ENCODE assay signal across 1 cellular context in genomic region chr3:161914703-161915102, GRCh38.
TF ChIP-seq lines count a peak whose summit lies in the region.

No MANE protein-coding gene starts in this region.

TF ChIP-seq in HepG2, 621 proteins besides CTCF, POLR2A, EP300 and RAD21 (continued from another document):
- TF ChIP-seq ARID5B (CRISPR knock-in tag; IDR thresholded peaks at IDR 0.05) (0 out of 2 replicates have a peak, but pooled peaks have one; percentile 11), ZNF354B (CRISPR knock-in tag; IDR thresholded peaks at IDR 0.05) (no peak), ZIK1 (CRISPR knock-in tag; IDR thresholded peaks at IDR 0.05; ENCODE audit: borderline replicate concordance, low read depth) (no peak), ZFP36 (IDR thresholded peaks at IDR 0.05; ENCODE audit: borderline replicate concordance, low read depth, low read length, partially characterized antibody) (no peak)
